1 cellular context compared by ENCODE assay signal in the genomic region with DNA sequence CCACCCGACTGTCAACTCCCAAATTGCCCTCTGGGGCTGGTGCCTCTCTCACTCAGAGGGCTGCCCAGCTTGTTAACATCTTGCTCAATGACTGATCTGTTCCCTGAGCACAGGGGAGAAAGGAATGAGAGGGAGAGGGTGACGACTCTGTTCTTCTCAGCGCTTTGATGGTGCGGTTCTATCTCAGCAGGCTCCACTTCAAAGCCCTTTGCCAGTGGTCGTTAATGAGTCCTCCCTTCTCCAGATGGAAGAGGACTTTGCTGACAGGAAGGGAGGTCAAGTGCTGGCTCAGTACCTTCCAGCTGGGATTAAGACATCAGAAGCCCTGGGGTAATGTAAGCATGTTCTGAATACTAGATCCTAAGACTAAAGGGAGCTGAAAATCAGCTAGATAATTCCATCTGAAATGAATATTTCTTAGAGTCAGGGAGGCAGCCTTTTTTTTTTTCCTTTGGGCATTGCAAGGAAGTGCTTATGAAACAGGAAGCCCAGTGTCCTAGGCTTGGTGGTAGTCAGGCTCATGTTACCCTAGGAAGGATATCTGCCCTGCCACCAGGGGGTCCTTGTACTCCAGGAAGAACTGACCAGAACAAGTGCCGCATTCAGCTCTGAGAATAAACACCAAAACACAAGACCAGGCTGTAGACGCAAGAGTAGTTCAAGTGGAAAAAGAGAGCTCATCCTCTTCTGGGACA.
TF ChIP-seq lines count a peak whose summit lies in the region.

No MANE protein-coding gene starts in this region.

TF ChIP-seq in GM12878, 131 proteins besides CTCF, POLR2A, EP300 and RAD21:
- 0 out of 2 replicates have a peak, but pooled peaks have one; percentile 10 for TF ChIP-seq SMC3 (IDR thresholded peaks at IDR 0.05; ENCODE audit: borderline replicate concordance, low read length)
- no peak for TF ChIP-seq GATAD2B (conservative IDR thresholded peaks at IDR 0.05; ENCODE audit: low read depth)
